ENCODE assay signal across 1 cellular context in the genomic region with DNA sequence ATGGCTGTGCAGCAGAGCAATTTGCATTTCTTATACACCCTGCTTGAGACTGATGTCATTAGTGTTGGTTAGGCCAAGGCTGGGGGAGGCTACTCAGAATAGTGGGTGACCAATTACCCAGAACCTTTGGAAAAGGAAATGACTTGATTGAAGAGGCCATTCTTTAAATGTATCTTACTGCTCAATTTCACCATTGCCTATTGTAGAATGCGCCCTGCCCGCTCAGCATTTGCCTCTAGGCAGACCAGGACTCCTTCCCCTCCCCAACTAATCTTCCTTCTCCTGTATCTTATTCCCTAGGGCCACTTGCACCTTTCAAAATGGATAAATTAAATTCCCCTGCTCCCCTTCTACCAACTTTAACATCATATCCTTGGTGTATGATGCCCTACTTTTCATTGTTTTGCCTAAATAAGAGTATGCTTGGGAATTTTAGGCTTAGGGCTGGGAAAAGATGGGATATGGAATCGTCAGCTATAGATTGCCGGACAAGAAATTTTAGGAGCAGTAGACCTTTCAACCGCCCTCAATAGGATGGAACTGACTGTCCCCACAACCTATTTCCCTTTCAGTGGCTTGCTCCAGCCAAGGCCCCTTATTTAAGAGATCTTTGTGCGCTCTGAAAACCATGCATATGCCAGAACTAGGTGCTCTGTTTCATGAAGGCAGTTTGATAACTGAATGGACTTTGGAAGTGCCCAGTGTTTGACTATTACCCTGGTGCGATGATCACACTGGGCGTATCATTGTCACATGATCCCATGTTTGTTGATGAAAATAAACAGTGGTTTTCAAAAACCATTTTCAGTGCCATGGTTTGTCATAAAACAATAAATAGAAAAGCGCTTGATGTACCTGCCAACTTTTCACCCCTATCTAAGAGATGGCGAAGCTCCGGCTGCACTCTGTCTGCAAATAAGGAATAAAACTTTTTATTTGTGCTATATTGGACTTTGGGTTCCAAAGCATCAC.
A peak's percentile ranks its signal among the peaks of the same experiment; 100 is the strongest.
TF ChIP-seq lines count a peak whose summit lies in the region.

No MANE protein-coding gene starts in this region.

TF ChIP-seq in HepG2, 621 proteins besides CTCF, POLR2A, EP300 and RAD21 (continued from another document and continues in another):
- TF ChIP-seq CREM (IDR thresholded peaks at IDR 0.05) (peak; percentile 57; the same call in 1 of the 2 replicates), CREM (CRISPR knock-in tag; IDR thresholded peaks at IDR 0.05) (no peak), ZNF747 (CRISPR knock-in tag; IDR thresholded peaks at IDR 0.05; ENCODE audit: borderline replicate concordance) (0 out of 2 replicates have a peak, but pooled peaks have one; percentile 15), ZNF614 (CRISPR knock-in tag; IDR thresholded peaks at IDR 0.05; ENCODE audit: borderline replicate concordance) (peak; percentile 43; the same call in 1 of the 2 replicates), NCOA2 (CRISPR knock-in tag; IDR thresholded peaks at IDR 0.05) (peak; percentile 89), TBP (CRISPR knock-in tag; IDR thresholded peaks at IDR 0.05) (no peak), SUZ12 (IDR thresholded peaks at IDR 0.05; ENCODE audit: low read depth, low read length) (no peak), ZNF530 (CRISPR knock-in tag; IDR thresholded peaks at IDR 0.05; ENCODE audit: low read depth) (no peak), HMGA1 (CRISPR knock-in tag; conservative IDR thresholded peaks at IDR 0.05) (no peak), ARNTL (CRISPR knock-in tag; IDR thresholded peaks at IDR 0.05) (no peak), HOXA3 (CRISPR knock-in tag; IDR thresholded peaks at IDR 0.05) (peak; percentile 63), PAF1 (CRISPR knock-in tag; IDR thresholded peaks at IDR 0.05) (no peak), ZMYM3 (CRISPR knock-in tag; IDR thresholded peaks at IDR 0.05) (peak; percentile 36; the same call in 1 of the 2 replicates), TAF1 (CRISPR knock-in tag; IDR thresholded peaks at IDR 0.05) (no peak), SRSF1 (optimal IDR thresholded peaks at IDR 0.05; ENCODE audit: low read depth, low read length) (no peak), ZNF567 (CRISPR knock-in tag; IDR thresholded peaks at IDR 0.05; ENCODE audit: borderline replicate concordance) (no peak), JDP2 (CRISPR knock-in tag; IDR thresholded peaks at IDR 0.05; ENCODE audit: borderline replicate concordance) (no peak), ZNF839 (CRISPR knock-in tag; IDR thresholded peaks at IDR 0.05; ENCODE audit: borderline replicate concordance) (no peak), ZFP36L2 (CRISPR knock-in tag; IDR thresholded peaks at IDR 0.05) (no peak), SSRP1 (CRISPR knock-in tag; IDR thresholded peaks at IDR 0.05) (no peak), ETV5 (CRISPR knock-in tag; IDR thresholded peaks at IDR 0.05; ENCODE audit: borderline replicate concordance) (peak; percentile 70; the same call in 1 of the 2 replicates), ZFP36 (IDR thresholded peaks at IDR 0.05; ENCODE audit: borderline replicate concordance, low read depth, low read length, partially characterized antibody) (no peak), ZFP62 (CRISPR knock-in tag; IDR thresholded peaks at IDR 0.05) (no peak), ELF1 (CRISPR knock-in tag; IDR thresholded peaks at IDR 0.05) (no peak), ZNF883 (CRISPR knock-in tag; IDR thresholded peaks at IDR 0.05; ENCODE audit: not compliant biosample characterization) (no peak), SNAPC2 (CRISPR knock-in tag; IDR thresholded peaks at IDR 0.05) (no peak), ZNF510 (CRISPR knock-in tag; IDR thresholded peaks at IDR 0.05; ENCODE audit: low read depth) (no peak), RXRB (CRISPR knock-in tag; IDR thresholded peaks at IDR 0.05; ENCODE audit: borderline replicate concordance) (peak; percentile 59; the same call in 1 of the 2 replicates), WIZ (CRISPR knock-in tag; IDR thresholded peaks at IDR 0.05) (no peak), FOXA3 (CRISPR knock-in tag; IDR thresholded peaks at IDR 0.05) (peak; percentile 96), ZNF460 (CRISPR knock-in tag; IDR thresholded peaks at IDR 0.05; ENCODE audit: borderline replicate concordance) (no peak), RFX5 (IDR thresholded peaks at IDR 0.05; ENCODE audit: low read depth, low read length) (no peak), MXD4 (CRISPR knock-in tag; IDR thresholded peaks at IDR 0.05) (no peak), ZBTB3 (CRISPR knock-in tag; IDR thresholded peaks at IDR 0.05; ENCODE audit: borderline replicate concordance, low read depth) (no peak), TBX2 (CRISPR knock-in tag; IDR thresholded peaks at IDR 0.05; ENCODE audit: borderline replicate concordance) (peak; percentile 57), ZBTB20 (CRISPR knock-in tag; IDR thresholded peaks at IDR 0.05; ENCODE audit: borderline replicate concordance, low read depth) (0 out of 2 replicates have a peak, but pooled peaks have one; percentile 42), ZBTB8A (CRISPR knock-in tag; IDR thresholded peaks at IDR 0.05; ENCODE audit: borderline replicate concordance, low read depth) (no peak), ZNF292 (CRISPR knock-in tag; IDR thresholded peaks at IDR 0.05; ENCODE audit: borderline replicate concordance, low read depth) (no peak), NR2F6 (IDR thresholded peaks at IDR 0.05) (no peak), NR2F6 (CRISPR knock-in tag; IDR thresholded peaks at IDR 0.05) (peak; percentile 31; the same call in 1 of the 2 replicates), ZNF776 (CRISPR knock-in tag; IDR thresholded peaks at IDR 0.05) (no peak), TMF1 (CRISPR knock-in tag; IDR thresholded peaks at IDR 0.05; ENCODE audit: low read depth) (no peak), KAT2B (IDR thresholded peaks at IDR 0.05; ENCODE audit: borderline replicate concordance, low read depth, low read length) (no peak), NKX3-1 (CRISPR knock-in tag; IDR thresholded peaks at IDR 0.05) (no peak), TBL1XR1 (IDR thresholded peaks at IDR 0.05; ENCODE audit: borderline replicate concordance, low read length, partially characterized antibody) (no peak), ZNF282 (IDR thresholded peaks at IDR 0.05; ENCODE audit: partially characterized antibody) (no peak), HDAC1 (CRISPR knock-in tag; IDR thresholded peaks at IDR 0.05) (peak; percentile 59), ZNF552 (CRISPR knock-in tag; IDR thresholded peaks at IDR 0.05; ENCODE audit: borderline replicate concordance) (no peak), CHD4 (IDR thresholded peaks at IDR 0.05; ENCODE audit: borderline replicate concordance, low read length) (peak; percentile 78; the same call in 1 of the 2 replicates), ZSCAN30 (CRISPR knock-in tag; IDR thresholded peaks at IDR 0.05) (no peak), NR1H2 (CRISPR knock-in tag; IDR thresholded peaks at IDR 0.05; ENCODE audit: borderline replicate concordance, low read depth) (no peak), MXI1 (IDR thresholded peaks at IDR 0.05; ENCODE audit: borderline replicate concordance, low read depth, low read length) (peak; percentile 32; the same call in 1 of the 3 replicates), ZNF446 (CRISPR knock-in tag; IDR thresholded peaks at IDR 0.05) (no peak), PCBP1 (IDR thresholded peaks at IDR 0.05; ENCODE audit: borderline replicate concordance, low read depth, low read length) (no peak), ZNF451 (CRISPR knock-in tag; IDR thresholded peaks at IDR 0.05) (no peak)
- TF ChIP-seq, protein P1, sequence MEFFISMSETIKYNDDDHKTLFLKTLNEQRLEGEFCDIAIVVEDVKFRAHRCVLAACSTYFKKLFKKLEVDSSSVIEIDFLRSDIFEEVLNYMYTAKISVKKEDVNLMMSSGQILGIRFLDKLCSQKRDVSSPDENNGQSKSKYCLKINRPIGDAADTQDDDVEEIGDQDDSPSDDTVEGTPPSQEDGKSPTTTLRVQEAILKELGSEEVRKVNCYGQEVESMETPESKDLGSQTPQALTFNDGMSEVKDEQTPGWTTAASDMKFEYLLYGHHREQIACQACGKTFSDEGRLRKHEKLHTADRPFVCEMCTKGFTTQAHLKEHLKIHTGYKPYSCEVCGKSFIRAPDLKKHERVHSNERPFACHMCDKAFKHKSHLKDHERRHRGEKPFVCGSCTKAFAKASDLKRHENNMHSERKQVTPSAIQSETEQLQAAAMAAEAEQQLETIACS (CRISPR knock-in tag; IDR thresholded peaks at IDR 0.05) = no peak
- TF ChIP-seq, protein P2, sequence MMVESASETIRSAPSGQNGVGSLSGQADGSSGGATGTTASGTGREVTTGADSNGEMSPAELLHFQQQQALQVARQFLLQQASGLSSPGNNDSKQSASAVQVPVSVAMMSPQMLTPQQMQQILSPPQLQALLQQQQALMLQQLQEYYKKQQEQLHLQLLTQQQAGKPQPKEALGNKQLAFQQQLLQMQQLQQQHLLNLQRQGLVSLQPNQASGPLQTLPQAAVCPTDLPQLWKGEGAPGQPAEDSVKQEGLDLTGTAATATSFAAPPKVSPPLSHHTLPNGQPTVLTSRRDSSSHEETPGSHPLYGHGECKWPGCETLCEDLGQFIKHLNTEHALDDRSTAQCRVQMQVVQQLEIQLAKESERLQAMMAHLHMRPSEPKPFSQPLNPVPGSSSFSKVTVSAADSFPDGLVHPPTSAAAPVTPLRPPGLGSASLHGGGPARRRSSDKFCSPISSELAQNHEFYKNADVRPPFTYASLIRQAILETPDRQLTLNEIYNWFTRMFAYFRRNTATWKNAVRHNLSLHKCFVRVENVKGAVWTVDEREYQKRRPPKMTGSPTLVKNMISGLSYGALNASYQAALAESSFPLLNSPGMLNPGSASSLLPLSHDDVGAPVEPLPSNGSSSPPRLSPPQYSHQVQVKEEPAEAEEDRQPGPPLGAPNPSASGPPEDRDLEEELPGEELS (CRISPR knock-in tag; IDR thresholded peaks at IDR 0.05) = peak; percentile 91
- TF ChIP-seq, protein P3, sequence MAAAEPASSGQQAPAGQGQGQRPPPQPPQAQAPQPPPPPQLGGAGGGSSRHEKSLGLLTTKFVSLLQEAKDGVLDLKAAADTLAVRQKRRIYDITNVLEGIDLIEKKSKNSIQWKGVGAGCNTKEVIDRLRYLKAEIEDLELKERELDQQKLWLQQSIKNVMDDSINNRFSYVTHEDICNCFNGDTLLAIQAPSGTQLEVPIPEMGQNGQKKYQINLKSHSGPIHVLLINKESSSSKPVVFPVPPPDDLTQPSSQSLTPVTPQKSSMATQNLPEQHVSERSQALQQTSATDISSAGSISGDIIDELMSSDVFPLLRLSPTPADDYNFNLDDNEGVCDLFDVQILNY (CRISPR knock-in tag; conservative IDR thresholded peaks at IDR 0.05) = no peak
- TF ChIP-seq, protein P4, sequence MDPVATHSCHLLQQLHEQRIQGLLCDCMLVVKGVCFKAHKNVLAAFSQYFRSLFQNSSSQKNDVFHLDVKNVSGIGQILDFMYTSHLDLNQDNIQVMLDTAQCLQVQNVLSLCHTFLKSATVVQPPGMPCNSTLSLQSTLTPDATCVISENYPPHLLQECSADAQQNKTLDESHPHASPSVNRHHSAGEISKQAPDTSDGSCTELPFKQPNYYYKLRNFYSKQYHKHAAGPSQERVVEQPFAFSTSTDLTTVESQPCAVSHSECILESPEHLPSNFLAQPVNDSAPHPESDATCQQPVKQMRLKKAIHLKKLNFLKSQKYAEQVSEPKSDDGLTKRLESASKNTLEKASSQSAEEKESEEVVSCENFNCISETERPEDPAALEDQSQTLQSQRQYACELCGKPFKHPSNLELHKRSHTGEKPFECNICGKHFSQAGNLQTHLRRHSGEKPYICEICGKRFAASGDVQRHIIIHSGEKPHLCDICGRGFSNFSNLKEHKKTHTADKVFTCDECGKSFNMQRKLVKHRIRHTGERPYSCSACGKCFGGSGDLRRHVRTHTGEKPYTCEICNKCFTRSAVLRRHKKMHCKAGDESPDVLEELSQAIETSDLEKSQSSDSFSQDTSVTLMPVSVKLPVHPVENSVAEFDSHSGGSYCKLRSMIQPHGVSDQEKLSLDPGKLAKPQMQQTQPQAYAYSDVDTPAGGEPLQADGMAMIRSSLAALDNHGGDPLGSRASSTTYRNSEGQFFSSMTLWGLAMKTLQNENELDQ (CRISPR knock-in tag; IDR thresholded peaks at IDR 0.05; ENCODE audit: borderline replicate concordance) = no peak
- TF ChIP-seq, protein P5, sequence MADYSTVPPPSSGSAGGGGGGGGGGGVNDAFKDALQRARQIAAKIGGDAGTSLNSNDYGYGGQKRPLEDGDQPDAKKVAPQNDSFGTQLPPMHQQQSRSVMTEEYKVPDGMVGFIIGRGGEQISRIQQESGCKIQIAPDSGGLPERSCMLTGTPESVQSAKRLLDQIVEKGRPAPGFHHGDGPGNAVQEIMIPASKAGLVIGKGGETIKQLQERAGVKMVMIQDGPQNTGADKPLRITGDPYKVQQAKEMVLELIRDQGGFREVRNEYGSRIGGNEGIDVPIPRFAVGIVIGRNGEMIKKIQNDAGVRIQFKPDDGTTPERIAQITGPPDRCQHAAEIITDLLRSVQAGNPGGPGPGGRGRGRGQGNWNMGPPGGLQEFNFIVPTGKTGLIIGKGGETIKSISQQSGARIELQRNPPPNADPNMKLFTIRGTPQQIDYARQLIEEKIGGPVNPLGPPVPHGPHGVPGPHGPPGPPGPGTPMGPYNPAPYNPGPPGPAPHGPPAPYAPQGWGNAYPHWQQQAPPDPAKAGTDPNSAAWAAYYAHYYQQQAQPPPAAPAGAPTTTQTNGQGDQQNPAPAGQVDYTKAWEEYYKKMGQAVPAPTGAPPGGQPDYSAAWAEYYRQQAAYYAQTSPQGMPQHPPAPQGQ (CRISPR knock-in tag; IDR thresholded peaks at IDR 0.05; ENCODE audit: borderline replicate concordance) = no peak
- TF ChIP-seq, protein P6, sequence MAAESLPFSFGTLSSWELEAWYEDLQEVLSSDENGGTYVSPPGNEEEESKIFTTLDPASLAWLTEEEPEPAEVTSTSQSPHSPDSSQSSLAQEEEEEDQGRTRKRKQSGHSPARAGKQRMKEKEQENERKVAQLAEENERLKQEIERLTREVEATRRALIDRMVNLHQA (CRISPR knock-in tag; IDR thresholded peaks at IDR 0.05) = no peak
- TF ChIP-seq, protein P7, sequence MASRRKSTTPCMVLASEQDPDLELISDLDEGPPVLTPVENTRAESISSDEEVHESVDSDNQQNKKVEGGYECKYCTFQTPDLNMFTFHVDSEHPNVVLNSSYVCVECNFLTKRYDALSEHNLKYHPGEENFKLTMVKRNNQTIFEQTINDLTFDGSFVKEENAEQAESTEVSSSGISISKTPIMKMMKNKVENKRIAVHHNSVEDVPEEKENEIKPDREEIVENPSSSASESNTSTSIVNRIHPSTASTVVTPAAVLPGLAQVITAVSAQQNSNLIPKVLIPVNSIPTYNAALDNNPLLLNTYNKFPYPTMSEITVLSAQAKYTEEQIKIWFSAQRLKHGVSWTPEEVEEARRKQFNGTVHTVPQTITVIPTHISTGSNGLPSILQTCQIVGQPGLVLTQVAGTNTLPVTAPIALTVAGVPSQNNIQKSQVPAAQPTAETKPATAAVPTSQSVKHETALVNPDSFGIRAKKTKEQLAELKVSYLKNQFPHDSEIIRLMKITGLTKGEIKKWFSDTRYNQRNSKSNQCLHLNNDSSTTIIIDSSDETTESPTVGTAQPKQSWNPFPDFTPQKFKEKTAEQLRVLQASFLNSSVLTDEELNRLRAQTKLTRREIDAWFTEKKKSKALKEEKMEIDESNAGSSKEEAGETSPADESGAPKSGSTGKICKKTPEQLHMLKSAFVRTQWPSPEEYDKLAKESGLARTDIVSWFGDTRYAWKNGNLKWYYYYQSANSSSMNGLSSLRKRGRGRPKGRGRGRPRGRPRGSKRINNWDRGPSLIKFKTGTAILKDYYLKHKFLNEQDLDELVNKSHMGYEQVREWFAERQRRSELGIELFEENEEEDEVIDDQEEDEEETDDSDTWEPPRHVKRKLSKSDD (CRISPR knock-in tag; IDR thresholded peaks at IDR 0.05; ENCODE audit: low read depth) = 0 out of 2 replicates have a peak, but pooled peaks have one; percentile 49
